In genomic region chr4:76767983-76768382, GRCh38 we compare ENCODE assay signal across 1 cellular context.
TF ChIP-seq lines count a peak whose summit lies in the region.

No MANE protein-coding gene starts in this region.

TF ChIP-seq in HepG2, 621 proteins besides CTCF, POLR2A, EP300 and RAD21 (continued from another document):
- TF ChIP-seq DBP (CRISPR knock-in tag; IDR thresholded peaks at IDR 0.05; ENCODE audit: not compliant biosample characterization) (no peak), NFIB (CRISPR knock-in tag; IDR thresholded peaks at IDR 0.05; ENCODE audit: borderline replicate concordance) (no peak), THRA (CRISPR knock-in tag; IDR thresholded peaks at IDR 0.05; ENCODE audit: borderline replicate concordance) (no peak), ZNF75D (CRISPR knock-in tag; IDR thresholded peaks at IDR 0.05; ENCODE audit: borderline replicate concordance) (no peak), ZZZ3 (CRISPR knock-in tag; IDR thresholded peaks at IDR 0.05; ENCODE audit: borderline replicate concordance) (no peak), ZNF841 (CRISPR knock-in tag; IDR thresholded peaks at IDR 0.05; ENCODE audit: borderline replicate concordance) (no peak), SMARCC2 (IDR thresholded peaks at IDR 0.05) (no peak)
TF ChIP-seq in HepG2: peak in this region for 2.
